Comparison of ENCODE assay signal across 11 cellular contexts in genomic region chr7:116802144-116802747, GRCh38.
DNase-seq lines count a peak whose midpoint lies in the region; ATAC-seq, FAIRE-seq and TF ChIP-seq lines count a peak whose summit lies in the region.
"Had no signal": no experiment of that assay in that cellular context is flagged by ENCODE, and none has a peak within 500 bp of the region (broad histone marks: within the 10 kb centered on the region; RNA-seq: fewer than 3 reads in every experiment).

No MANE protein-coding gene starts in this region.

- H2BK5ac ChIP-seq in mesendoderm (ENCODE audit: low read length): no peak overlapping the region

- POLR2A ChIA-PET in K562 (lab: Yijun Ruan, JAX): interaction anchor here (1.2 kb wide), 1 partner anchor 198 kb away, joined by 3 read pairs; no protein-coding TSS in a partner anchor

- peak overlapping the region; percentile 85 for H2BK15ac ChIP-seq in mesendoderm (replicated peaks; ENCODE audit: low read depth)

- H4K5ac ChIP-seq in mesendoderm (ENCODE audit: low read length): no peak overlapping the region

- TF ChIP-seq EP300 in K562 (IDR thresholded peaks at IDR 0.05; ENCODE audit: low read length): no peak

- TF ChIP-seq POLR2A in K562 (conservative IDR thresholded peaks at IDR 0.05): no peak

- H3K56ac ChIP-seq in mesendoderm (ENCODE audit: low read length): no peak overlapping the region

- WGBS in K562 (ENCODE audit: insufficient coverage, low coverage, missing lambda C conversion rate): 14% methylated on average over 7 of the region's 7 CpGs
- WGBS in mesendoderm (ENCODE audit: extremely low coverage, insufficient coverage, low lambda C conversion rate): no CpG with 5 or more reads among the region's 7 CpGs

- peak overlapping the region; percentile 30 for H3K4me3 Mint-ChIP-seq in natural killer cell treated with Interleukin-12 subunit alpha and Interleukin-12 subunit beta and Interleukin-15 and Interleukin-18, amount 100 ng/mL, for 72 hours
- no peak overlapping the region for H3K4me3 Mint-ChIP-seq in natural killer cell
- H3K4me3 Mint-ChIP-seq: activated CD4-positive, alpha-beta memory T cell treated with anti-CD3 and anti-CD28 coated beads, Interleukin-2, amount 10 ng/mL, durations not matched to agents 7 days and 5 days had no signal

- H3K4me1 ChIP-seq in K562 (replicated peaks in 1 of 2; ENCODE audit: control insufficient read depth in 2 of 2, insufficient read depth in 2 of 2, low read length in 2 of 2) (no peaks in the 10 kb centered on the region), mesendoderm (ENCODE audit: control insufficient read depth, low read depth, low read length) (peaks cover 2% of the 10 kb centered on the region)

- H2AK5ac ChIP-seq in mesendoderm (ENCODE audit: low read length): no peak overlapping the region

- H3K9me3 ChIP-seq in K562 (replicated peaks; ENCODE audit: control insufficient read depth, insufficient read depth, low read depth, low read length): no peaks in the 10 kb centered on the region

- peak overlapping the region; percentile 47 for H2AFZ ChIP-seq in K562 (ENCODE audit: low read depth, low read length)

- H3K4me2 ChIP-seq in K562 (ENCODE audit: insufficient read depth, low read length): no peak overlapping the region
- H3K4me2 ChIP-seq in mesendoderm (ENCODE audit: low read length): no peak overlapping the region

- peaks cover 10 to 17% of the 10 kb centered on the region in 2 donors for H3K27me3 Mint-ChIP-seq in natural killer cell treated with Interleukin-12 subunit alpha and Interleukin-12 subunit beta and Interleukin-15 and Interleukin-18, amount 100 ng/mL, for 72 hours
- peaks cover 9 to 15% of the 10 kb centered on the region in 2 donors for H3K27me3 Mint-ChIP-seq in natural killer cell (ENCODE audit: low read depth in 2 of 2)

- no peaks in the 10 kb centered on the region for H3K9me1 ChIP-seq in K562 (ENCODE audit: control insufficient read depth, insufficient read depth, low read length)

- no peak for FAIRE-seq in K562 (lab: Jason Lieb, UNC)

- no peak overlapping the region for H3K27ac Mint-ChIP-seq in natural killer cell treated with Interleukin-12 subunit alpha and Interleukin-12 subunit beta and Interleukin-15 and Interleukin-18, amount 100 ng/mL, for 72 hours
- H3K27ac Mint-ChIP-seq in natural killer cell: peak overlapping the region in 1 of 2 donors; percentile 19
- H3K27ac Mint-ChIP-seq: activated CD4-positive, alpha-beta memory T cell treated with anti-CD3 and anti-CD28 coated beads, Interleukin-2, amount 10 ng/mL, durations not matched to agents 7 days and 5 days had no signal

- no peak overlapping the region for H4K8ac ChIP-seq in mesendoderm (ENCODE audit: low read depth, low read length)

- no peaks in the 10 kb centered on the region for H4K20me1 ChIP-seq in K562 (replicated peaks; ENCODE audit: control insufficient read depth, insufficient read depth, low read length)

- H3K79me2 ChIP-seq in K562 (ENCODE audit: control insufficient read depth, insufficient read depth, low read length) (no peaks in the 10 kb centered on the region), mesendoderm (ENCODE audit: control insufficient read depth, insufficient read depth, low read length) (no peaks in the 10 kb centered on the region)

- H3K18ac ChIP-seq in mesendoderm (ENCODE audit: low read length): peak overlapping the region; percentile 75

- intact Hi-C loops in natural killer cell (cut with micrococcal nuclease): loop anchor here (10.0 kb wide), 2 partner anchors 207 to 547 kb away; no protein-coding TSS in a partner anchor
- intact Hi-C loops in K562 (cut with micrococcal nuclease): no loop called here
- intact Hi-C loops in posterior vena cava (cut with DNase I): loop anchor here (10.0 kb wide), 3 partner anchors 127 to 627 kb away; partner anchors contain the start of gene MET (in 2 of the 2)

- H3K36me3 Mint-ChIP-seq in natural killer cell treated with Interleukin-12 subunit alpha and Interleukin-12 subunit beta and Interleukin-15 and Interleukin-18, amount 100 ng/mL, for 72 hours: no peaks in the 10 kb centered on the region
- H3K36me3 Mint-ChIP-seq in natural killer cell: no peaks in the 10 kb centered on the region

- H3K23ac ChIP-seq in mesendoderm (ENCODE audit: low read length): no peak overlapping the region

- H3K4ac ChIP-seq in mesendoderm (ENCODE audit: low read depth, low read length): no peak overlapping the region

- TF ChIP-seq RAD21 in K562 (CRISPR knock-in tag; conservative IDR thresholded peaks at IDR 0.05 in 1 of 2, IDR thresholded peaks at IDR 0.05 in 1 of 2): no peak

- in situ Hi-C loops in K562 (cut with MboI): loop anchor here (5.0 kb wide), 1 partner anchor 630 kb away; no protein-coding TSS in a partner anchor

- H3K4me1 Mint-ChIP-seq in natural killer cell treated with Interleukin-12 subunit alpha and Interleukin-12 subunit beta and Interleukin-15 and Interleukin-18, amount 100 ng/mL, for 72 hours (ENCODE audit: low read depth in 2 of 2): peaks cover 3 to 6% of the 10 kb centered on the region in 2 donors
- H3K4me1 Mint-ChIP-seq in natural killer cell: peaks cover 0 to 6% of the 10 kb centered on the region in 2 donors

- BruUV-seq in K562 (replicated peaks; lab: Mats Ljungman, UMichigan): no TSS peak

- CTCF ChIA-PET in K562 (lab: Yijun Ruan, JAX; ENCODE audit: low intra/inter-chr PET ratio): interaction anchor here (1.0 to 2.3 kb wide), 4 partner anchors 131 to 630 kb away, joined by 3 to 19 read pairs (median 8); partner anchors contain the start of gene MET

- H3K4me3 ChIP-seq in K562 (no peak overlapping the region), mesendoderm (ENCODE audit: low read length) (no peak overlapping the region)

- H3K27ac ChIP-seq in K562 (ENCODE audit: extremely low read depth, low read depth, low read length) (no peak overlapping the region), mesendoderm (ENCODE audit: low read depth, low read length) (no peak overlapping the region)

- H3K27me3 ChIP-seq in K562 (ENCODE audit: control insufficient read depth in 2 of 2, insufficient read depth in 2 of 2, low read length in 2 of 2): peaks cover 8 to 24% of the 10 kb centered on the region in 2 experiments; a peak in 4 of 5 replicates
- no peaks in the 10 kb centered on the region for H3K27me3 ChIP-seq in mesendoderm (ENCODE audit: insufficient read depth, low read length, poor library complexity)

- H3K9ac ChIP-seq in K562 (ENCODE audit: insufficient read depth in 1 of 2, low read depth in 2 of 2, low read length in 2 of 2): no peak overlapping the region
- no peak overlapping the region for H3K9ac ChIP-seq in mesendoderm (ENCODE audit: low read length)

- H3K36me3 ChIP-seq in K562 (ENCODE audit: control insufficient read depth, insufficient read depth, low read length): no peaks in the 10 kb centered on the region
- no peaks in the 10 kb centered on the region for H3K36me3 ChIP-seq in mesendoderm (ENCODE audit: control insufficient read depth, insufficient read depth, low read length)

- TF ChIP-seq CTCF in natural killer cell (IDR thresholded peaks at IDR 0.05) (no peak), K562 (IDR thresholded peaks at IDR 0.05 in 2 of 3, conservative IDR thresholded peaks at IDR 0.05 in 1 of 3; ENCODE audit: insufficient read depth in 2 of 3, low read depth in 1 of 3, low read length in 3 of 3) (no peak)

- H3K9me3 Mint-ChIP-seq in natural killer cell treated with Interleukin-12 subunit alpha and Interleukin-12 subunit beta and Interleukin-15 and Interleukin-18, amount 100 ng/mL, for 72 hours: no peaks in the 10 kb centered on the region
- no peaks in the 10 kb centered on the region for H3K9me3 Mint-ChIP-seq in natural killer cell
- H3K9me3 Mint-ChIP-seq: activated CD4-positive, alpha-beta memory T cell treated with anti-CD3 and anti-CD28 coated beads, Interleukin-2, amount 10 ng/mL, durations not matched to agents 7 days and 5 days had no signal

- no peak overlapping the region for H2BK120ac ChIP-seq in mesendoderm (ENCODE audit: low read depth, low read length)

- H3K79me1 ChIP-seq in mesendoderm (ENCODE audit: low read length): no peaks in the 10 kb centered on the region

- ATAC-seq in natural killer cell treated with Interleukin-12 subunit alpha and Interleukin-12 subunit beta and Interleukin-15 and Interleukin-18, amount 100 ng/mL, for 72 hours: no peak
- ATAC-seq in natural killer cell (no peak), K562 (no peak), HG02610 (IDR thresholded peaks at IDR 0.05; ENCODE audit: unreplicated experiment) (no peak), GM18517 (IDR thresholded peaks at IDR 0.05; ENCODE audit: unreplicated experiment) (no peak)
- ATAC-seq: Right ventricle myocardium inferior had no signal

- DNase-seq in natural killer cell treated with Interleukin-12 subunit alpha and Interleukin-12 subunit beta and Interleukin-15 and Interleukin-18, amount 100 ng/mL, for 72 hours (ENCODE audit: low spot score): no peak
- DNase-seq in natural killer cell (no peak), K562 (ENCODE audit: extremely low read depth in 1 of 4, low spot score in 3 of 4) (no peak), mesendoderm (no peak), posterior vena cava (ENCODE audit: low spot score) (no peak)
- DNase-seq in activated CD4-positive, CD25-positive, alpha-beta regulatory T cell (lab: John Stamatoyannopoulos, UW): no peak
- DNase-seq: aorta had no signal

TF ChIP-seq in K562, 482 proteins besides CTCF, POLR2A, EP300 and RAD21 (continues in another document):
- no peak for TF ChIP-seq NELFE (IDR thresholded peaks at IDR 0.05; ENCODE audit: insufficient read depth, insufficient read length)
- 0 out of 4 replicates have a peak, but pooled peaks of 1 of the 2 experiments have one; percentile 14 for TF ChIP-seq MAZ (CRISPR knock-in tag; conservative IDR thresholded peaks at IDR 0.05 in 1 of 2, IDR thresholded peaks at IDR 0.05 in 1 of 2)
- TF ChIP-seq, protein P1, sequence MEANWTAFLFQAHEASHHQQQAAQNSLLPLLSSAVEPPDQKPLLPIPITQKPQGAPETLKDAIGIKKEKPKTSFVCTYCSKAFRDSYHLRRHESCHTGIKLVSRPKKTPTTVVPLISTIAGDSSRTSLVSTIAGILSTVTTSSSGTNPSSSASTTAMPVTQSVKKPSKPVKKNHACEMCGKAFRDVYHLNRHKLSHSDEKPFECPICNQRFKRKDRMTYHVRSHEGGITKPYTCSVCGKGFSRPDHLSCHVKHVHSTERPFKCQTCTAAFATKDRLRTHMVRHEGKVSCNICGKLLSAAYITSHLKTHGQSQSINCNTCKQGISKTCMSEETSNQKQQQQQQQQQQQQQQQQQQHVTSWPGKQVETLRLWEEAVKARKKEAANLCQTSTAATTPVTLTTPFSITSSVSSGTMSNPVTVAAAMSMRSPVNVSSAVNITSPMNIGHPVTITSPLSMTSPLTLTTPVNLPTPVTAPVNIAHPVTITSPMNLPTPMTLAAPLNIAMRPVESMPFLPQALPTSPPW (CRISPR knock-in tag; IDR thresholded peaks at IDR 0.05): no peak
